15 cellular contexts compared by ENCODE assay signal in the genomic region with DNA sequence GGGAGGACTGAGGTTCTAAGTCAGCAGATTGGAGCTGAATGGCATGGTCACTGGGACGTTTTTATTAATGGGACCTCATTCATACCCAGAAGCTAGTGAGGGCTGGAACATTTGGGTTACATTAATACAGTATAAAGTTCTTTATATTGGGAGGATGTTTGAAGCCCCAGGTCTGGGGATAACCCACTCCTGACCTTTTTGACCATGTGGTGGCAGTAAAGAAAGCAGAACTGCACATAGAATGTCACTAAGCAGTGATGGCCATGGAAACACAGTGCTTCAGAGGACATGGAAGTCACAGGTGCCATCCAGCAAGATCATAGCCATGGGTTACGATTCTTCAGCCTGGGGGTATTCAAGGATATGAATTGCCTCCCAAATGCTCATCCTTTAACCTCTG.
DNase-seq lines count a peak whose midpoint lies in the region; ATAC-seq and TF ChIP-seq lines count a peak whose summit lies in the region.
"Had no signal": no experiment of that assay in that cellular context is flagged by ENCODE, and none has a peak within 500 bp of the region (broad histone marks: within the 10 kb centered on the region; RNA-seq: fewer than 3 reads in every experiment).

No MANE protein-coding gene starts in this region.

- H3K9me3 ChIP-seq in mammary epithelial cell (replicated peaks; ENCODE audit: insufficient read depth, low read length), result no peaks in the 10 kb centered on the region
- H3K9me3 ChIP-seq in tibial nerve, result peaks cover 0 to 5% (median 0%) of the 10 kb centered on the region in 4 donors
- H3K9me3 ChIP-seq: psoas muscle had no signal

- in situ Hi-C loops in mammary epithelial cell (cut with MboI; ENCODE audit: low sequenced_read_pairs in 2 of 2), result no loop called here

- H3K36me3 Mint-ChIP-seq in MCF 10A (ENCODE audit: insufficient read depth, unreplicated experiment), result no peaks in the 10 kb centered on the region
- no peaks in the 10 kb centered on the region for H3K36me3 Mint-ChIP-seq in activated T-helper 1 cell treated with anti-CD3 and anti-CD28 coated beads, Interleukin-12 subunit alpha, Interleukin-12 subunit beta, Interleukin-2, Interleukin-4 antibody, amounts not matched to agents 30 ng/mL and 10 ng/mL and 1 ng/mL, durations not matched to agents 14 hours and 24 hours and 36 hours (ENCODE audit: low read depth)
- H3K36me3 Mint-ChIP-seq: activated naive CD8-positive, alpha-beta T cell treated with anti-CD3 and anti-CD28 coated beads, Interleukin-2, amount 10 ng/mL, durations not matched to agents 7 days and 5 days; type B pancreatic cell; WTC11 had no signal

- no peaks in the 10 kb centered on the region for H3K4me1 Mint-ChIP-seq in MCF 10A (ENCODE audit: insufficient read depth, unreplicated experiment)
- no peaks in the 10 kb centered on the region for H3K4me1 Mint-ChIP-seq in activated T-helper 1 cell treated with anti-CD3 and anti-CD28 coated beads, Interleukin-12 subunit alpha, Interleukin-12 subunit beta, Interleukin-2, Interleukin-4 antibody, amounts not matched to agents 30 ng/mL and 10 ng/mL and 1 ng/mL, durations not matched to agents 14 hours and 24 hours and 36 hours (ENCODE audit: low read depth)
- H3K4me1 Mint-ChIP-seq: activated naive CD8-positive, alpha-beta T cell treated with anti-CD3 and anti-CD28 coated beads, Interleukin-2, amount 10 ng/mL, durations not matched to agents 7 days and 5 days had no signal

- no TSS peak for BruUV-seq in MCF 10A (replicated peaks; lab: Mats Ljungman, UMichigan)
- BruUV-seq in mammary epithelial cell (replicated peaks; lab: Mats Ljungman, UMichigan), result no TSS peak

- no peak overlapping the region for H3K27ac ChIP-seq in mammary epithelial cell (ENCODE audit: insufficient read depth, low read depth, low read length)
- H3K27ac ChIP-seq in VCaP, result no peak overlapping the region
- no peak overlapping the region for H3K27ac ChIP-seq in tibial nerve
- H3K27ac ChIP-seq: psoas muscle, SK-N-MC had no signal

- no peak overlapping the region for H3K4me2 ChIP-seq in mammary epithelial cell (ENCODE audit: insufficient read depth, low read depth, low read length)

- TF ChIP-seq CTCF in MCF 10A (IDR thresholded peaks at IDR 0.05; ENCODE audit: unreplicated experiment), result no peak
- no peak for TF ChIP-seq CTCF in mammary epithelial cell (conservative IDR thresholded peaks at IDR 0.05 in 1 of 2, IDR thresholded peaks at IDR 0.05 in 1 of 2; ENCODE audit: extremely low read depth in 1 of 2, insufficient read depth in 1 of 2, low read depth in 1 of 2, low read length in 2 of 2)
- peak; percentile 49 for TF ChIP-seq CTCF in VCaP (conservative IDR thresholded peaks at IDR 0.05)
- TF ChIP-seq CTCF in tibial nerve (IDR thresholded peaks at IDR 0.05), result no peak

- POLR2A ChIA-PET in MCF 10A (lab: Yijun Ruan, JAX), result no interaction called here

- intact Hi-C loops in MCF 10A (cut with micrococcal nuclease), result no loop called here
- intact Hi-C loops in mammary epithelial cell (cut with micrococcal nuclease), result loop anchor here (5.0 kb wide), 1 partner anchor 169 kb away; no protein-coding TSS in a partner anchor
- intact Hi-C loops in activated T-helper 1 cell treated with anti-CD3 and anti-CD28 coated beads, Interleukin-12 subunit alpha, Interleukin-12 subunit beta, Interleukin-2, Interleukin-4 antibody, amounts not matched to agents 30 ng/mL and 10 ng/mL and 1 ng/mL, durations not matched to agents 14 hours and 24 hours and 36 hours (cut with micrococcal nuclease), result no loop called here

- no peak overlapping the region for H3K27ac Mint-ChIP-seq in MCF 10A (ENCODE audit: low read depth, unreplicated experiment)
- no peak overlapping the region for H3K27ac Mint-ChIP-seq in activated T-helper 1 cell treated with anti-CD3 and anti-CD28 coated beads, Interleukin-12 subunit alpha, Interleukin-12 subunit beta, Interleukin-2, Interleukin-4 antibody, amounts not matched to agents 30 ng/mL and 10 ng/mL and 1 ng/mL, durations not matched to agents 14 hours and 24 hours and 36 hours
- H3K27ac Mint-ChIP-seq: activated naive CD8-positive, alpha-beta T cell treated with anti-CD3 and anti-CD28 coated beads, Interleukin-2, amount 10 ng/mL, durations not matched to agents 7 days and 5 days; type B pancreatic cell; WTC11 had no signal

- no peaks in the 10 kb centered on the region for H3K36me3 ChIP-seq in mammary epithelial cell (ENCODE audit: insufficient read depth, low read length)
- peaks cover 0 to 5% (median 0%) of the 10 kb centered on the region in 3 donors for H3K36me3 ChIP-seq in tibial nerve

- H3K4me3 ChIP-seq in mammary epithelial cell (replicated peaks in 1 of 3; ENCODE audit: insufficient read depth in 1 of 3, low read depth in 2 of 3, low read length in 3 of 3) (no peak overlapping the region), tibial nerve (no peak overlapping the region)
- H3K4me3 ChIP-seq: psoas muscle, SK-N-MC had no signal

- peak; percentile 58 for ATAC-seq in HG03378 (IDR thresholded peaks at IDR 0.05; ENCODE audit: unreplicated experiment)
- ATAC-seq: psoas muscle, WTC11 had no signal

- no peaks in the 10 kb centered on the region for H3K27me3 Mint-ChIP-seq in MCF 10A (ENCODE audit: insufficient read depth, unreplicated experiment)
- H3K27me3 Mint-ChIP-seq in activated T-helper 1 cell treated with anti-CD3 and anti-CD28 coated beads, Interleukin-12 subunit alpha, Interleukin-12 subunit beta, Interleukin-2, Interleukin-4 antibody, amounts not matched to agents 30 ng/mL and 10 ng/mL and 1 ng/mL, durations not matched to agents 14 hours and 24 hours and 36 hours (ENCODE audit: insufficient read depth), result no peaks in the 10 kb centered on the region

- no peaks in the 10 kb centered on the region for H3K79me2 ChIP-seq in mammary epithelial cell (ENCODE audit: insufficient read depth, low read length)

- 60% methylated on average over 1 of the region's 2 CpGs for WGBS in mammary epithelial cell (ENCODE audit: low coverage, missing lambda C conversion rate)
- 67 to 69% methylated on average over 2 of the region's 2 CpGs for WGBS in tibial nerve, 2 donors

- no peak for TF ChIP-seq EP300 in tibial nerve (IDR thresholded peaks at IDR 0.05)

- dilution Hi-C loops in mammary epithelial cell (cut with HindIII; ENCODE audit: low sequenced_read_pairs), result no loop called here

- no peaks in the 10 kb centered on the region for H3K4me1 ChIP-seq in mammary epithelial cell (ENCODE audit: insufficient read depth, low read length)
- no peaks in the 10 kb centered on the region for H3K4me1 ChIP-seq in tibial nerve
- H3K4me1 ChIP-seq: psoas muscle had no signal

- DNase-seq in MCF 10A (ENCODE audit: unreplicated experiment), result peak; percentile 19
- DNase-seq in mammary epithelial cell, result no peak
- DNase-seq in activated T-helper 1 cell treated with anti-CD3 and anti-CD28 coated beads, Interleukin-12 subunit alpha, Interleukin-12 subunit beta, Interleukin-2, Interleukin-4 antibody, amounts not matched to agents 30 ng/mL and 10 ng/mL and 1 ng/mL, durations not matched to agents 14 hours and 24 hours and 36 hours (ENCODE audit: low spot score), result no peak
- DNase-seq in tibial nerve (ENCODE audit: low spot score in 2 of 2), result no peak
- no peak for DNase-seq in cerebellar nuclear complex (lab: John Stamatoyannopoulos, UW)
- DNase-seq in NCI-H82 treated with DMSO at 0.1 percent for 48 hours (lab: John Stamatoyannopoulos, UW; ENCODE audit: unreplicated experiment), result no peak
- DNase-seq: activated CD8-positive, alpha-beta memory T cell treated with anti-CD3 and anti-CD28 coated beads, Interleukin-2, amount 50 U/mL, for 4 hours; activated naive CD8-positive, alpha-beta T cell treated with anti-CD3 and anti-CD28 coated beads, Interleukin-2, amount 10 ng/mL, durations not matched to agents 7 days and 5 days; NCI-H1694; psoas muscle had no signal

- no peaks in the 10 kb centered on the region for H4K20me1 ChIP-seq in mammary epithelial cell (ENCODE audit: insufficient read depth, low read length)

- CTCF ChIA-PET in MCF 10A (lab: Yijun Ruan, JAX), result interaction anchor here (0.6 to 1.0 kb wide), 5 partner anchors 9 to 111 kb away, joined by 3 to 5 read pairs (median 3); no protein-coding TSS in a partner anchor
- CTCF ChIA-PET in mammary epithelial cell (lab: Charles Lee; ENCODE audit: low non-redundant PET), result no interaction called here

- H3K9me3 Mint-ChIP-seq in MCF 10A (ENCODE audit: unreplicated experiment), result no peaks in the 10 kb centered on the region
- H3K9me3 Mint-ChIP-seq in activated T-helper 1 cell treated with anti-CD3 and anti-CD28 coated beads, Interleukin-12 subunit alpha, Interleukin-12 subunit beta, Interleukin-2, Interleukin-4 antibody, amounts not matched to agents 30 ng/mL and 10 ng/mL and 1 ng/mL, durations not matched to agents 14 hours and 24 hours and 36 hours, result no peaks in the 10 kb centered on the region
- H3K9me3 Mint-ChIP-seq: activated naive CD8-positive, alpha-beta T cell treated with anti-CD3 and anti-CD28 coated beads, Interleukin-2, amount 10 ng/mL, durations not matched to agents 7 days and 5 days; type B pancreatic cell had no signal

- H3K9ac ChIP-seq in mammary epithelial cell (ENCODE audit: insufficient read depth, low read length), result no peak overlapping the region

- H3K27me3 ChIP-seq in mammary epithelial cell (ENCODE audit: insufficient read depth, low read length) (no peaks in the 10 kb centered on the region), tibial nerve (no peaks in the 10 kb centered on the region)

- H3K4me3 Mint-ChIP-seq in MCF 10A (ENCODE audit: unreplicated experiment), result no peak overlapping the region
- H3K4me3 Mint-ChIP-seq in activated T-helper 1 cell treated with anti-CD3 and anti-CD28 coated beads, Interleukin-12 subunit alpha, Interleukin-12 subunit beta, Interleukin-2, Interleukin-4 antibody, amounts not matched to agents 30 ng/mL and 10 ng/mL and 1 ng/mL, durations not matched to agents 14 hours and 24 hours and 36 hours, result no peak overlapping the region
- H3K4me3 Mint-ChIP-seq: activated naive CD8-positive, alpha-beta T cell treated with anti-CD3 and anti-CD28 coated beads, Interleukin-2, amount 10 ng/mL, durations not matched to agents 7 days and 5 days; type B pancreatic cell; WTC11 had no signal

- H2AFZ ChIP-seq in mammary epithelial cell (ENCODE audit: low read depth, low read length), result no peak overlapping the region

- TF ChIP-seq POLR2A in tibial nerve (IDR thresholded peaks at IDR 0.05), result no peak
